7 cellular contexts compared by ENCODE assay signal in the genomic region with DNA sequence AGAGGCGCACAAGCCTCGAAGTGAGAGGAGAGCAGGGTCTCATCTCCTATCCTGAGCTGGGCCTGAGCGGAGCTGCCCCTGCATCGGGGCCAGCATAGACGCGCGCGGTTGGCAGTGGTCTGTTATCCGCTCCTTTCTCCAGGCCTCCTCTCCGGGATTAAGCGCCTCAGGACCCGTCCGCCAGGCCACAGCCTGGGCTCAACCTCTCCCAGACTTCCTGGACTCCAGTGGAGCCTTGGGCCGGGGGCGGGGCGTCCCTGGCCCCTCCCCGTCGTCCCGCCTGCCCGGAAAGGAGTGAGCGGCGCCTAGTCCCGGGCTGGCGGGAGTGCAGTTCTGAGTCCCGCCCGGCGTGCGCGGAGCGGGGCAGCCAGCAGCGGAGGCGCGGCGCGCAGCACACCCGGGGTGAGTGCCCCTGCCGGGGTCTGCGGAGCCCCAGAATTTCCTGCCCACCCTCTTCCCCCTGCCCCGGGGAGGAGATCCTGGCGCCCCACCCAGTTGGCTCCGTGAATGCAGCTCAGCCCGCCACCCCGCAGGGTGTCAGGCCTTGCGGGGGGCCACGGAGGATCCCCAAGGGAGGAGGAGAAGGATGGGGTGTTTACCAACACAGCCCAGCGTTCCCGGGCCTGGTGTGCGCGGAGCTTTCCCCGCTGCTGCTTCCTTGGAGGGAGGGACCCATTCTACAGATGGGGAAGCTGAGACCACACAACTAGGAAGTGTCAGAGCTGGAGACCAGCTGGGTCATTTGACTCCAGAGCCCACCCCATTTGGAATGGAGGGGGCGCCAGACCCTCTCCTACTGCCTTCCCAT. TPM values are rescaled to one million over a fixed set of nuclear protein-coding genes. Genes with fewer than 3 reads are reported as not detected.
A peak's percentile ranks its signal among the peaks of the same experiment; 100 is the strongest.
DNase-seq lines count a peak whose midpoint lies in the region; ATAC-seq and TF ChIP-seq lines count a peak whose summit lies in the region.

A gene with protein sequence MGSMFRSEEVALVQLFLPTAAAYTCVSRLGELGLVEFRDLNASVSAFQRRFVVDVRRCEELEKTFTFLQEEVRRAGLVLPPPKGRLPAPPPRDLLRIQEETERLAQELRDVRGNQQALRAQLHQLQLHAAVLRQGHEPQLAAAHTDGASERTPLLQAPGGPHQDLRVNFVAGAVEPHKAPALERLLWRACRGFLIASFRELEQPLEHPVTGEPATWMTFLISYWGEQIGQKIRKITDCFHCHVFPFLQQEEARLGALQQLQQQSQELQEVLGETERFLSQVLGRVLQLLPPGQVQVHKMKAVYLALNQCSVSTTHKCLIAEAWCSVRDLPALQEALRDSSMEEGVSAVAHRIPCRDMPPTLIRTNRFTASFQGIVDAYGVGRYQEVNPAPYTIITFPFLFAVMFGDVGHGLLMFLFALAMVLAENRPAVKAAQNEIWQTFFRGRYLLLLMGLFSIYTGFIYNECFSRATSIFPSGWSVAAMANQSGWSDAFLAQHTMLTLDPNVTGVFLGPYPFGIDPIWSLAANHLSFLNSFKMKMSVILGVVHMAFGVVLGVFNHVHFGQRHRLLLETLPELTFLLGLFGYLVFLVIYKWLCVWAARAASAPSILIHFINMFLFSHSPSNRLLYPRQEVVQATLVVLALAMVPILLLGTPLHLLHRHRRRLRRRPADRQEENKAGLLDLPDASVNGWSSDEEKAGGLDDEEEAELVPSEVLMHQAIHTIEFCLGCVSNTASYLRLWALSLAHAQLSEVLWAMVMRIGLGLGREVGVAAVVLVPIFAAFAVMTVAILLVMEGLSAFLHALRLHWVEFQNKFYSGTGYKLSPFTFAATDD (plus strand): TSS at position 308 of the 808 bp plus-strand sequence. CDS start 2,247 bp downstream, outside the sequence.

- TF ChIP-seq CTCF in colonic mucosa (IDR thresholded peaks at IDR 0.05), result no peak

- peak; percentile 93 for TF ChIP-seq POLR2A in GM18951 (IDR thresholded peaks at IDR 0.05; ENCODE audit: extremely low read depth, insufficient read depth, insufficient read length)

- peak within 1 kb of the TSS; percentile 92 to 97 for H3K9ac ChIP-seq in colonic mucosa (ENCODE audit: low read depth in 2 of 2, low read length in 2 of 2)

- peak within 1 kb of the TSS; percentile 86 for H3K4me3 ChIP-seq in colonic mucosa

- in situ Hi-C loops in GM18951 (cut with MboI; ENCODE audit: low sequenced_read_pairs, unreplicated experiment), result no loop called here

- peak within 1 kb of the TSS; percentile 70 for H3K27ac ChIP-seq in colonic mucosa

- peaks cover 18% of the 10 kb centered on the region for H3K4me1 ChIP-seq in colonic mucosa

- no peaks in the 10 kb centered on the region for H3K9me3 ChIP-seq in colonic mucosa

- peaks cover 6% of the 10 kb centered on the region for H3K36me3 ChIP-seq in colonic mucosa

- DNase-seq in LHCN-M2 (ENCODE audit: low read depth) (peak; percentile 72), colonic mucosa (peak; percentile 93), kidney tubule cell (ENCODE audit: low spot score) (peak; percentile 87)
- DNase-seq in stimulated activated CD4-positive, alpha-beta T cell treated with anti-CD3 and anti-CD28 coated beads, Interleukin-2, amount 100 ng/mL, for 24 hours, result peak; percentile 73 to 82

- intact Hi-C loops in colonic mucosa (cut with DNase I), result no loop called here

- peak; percentile 65 to 66 for ATAC-seq in activated CD4-positive, CD25-positive, alpha-beta regulatory T cell treated with anti-CD3 and anti-CD28 coated beads, Interleukin-2, amount 50 U/mL, for 24 hours
- no peak for ATAC-seq in HG02571 (IDR thresholded peaks at IDR 0.05; ENCODE audit: unreplicated experiment)

- no peaks in the 10 kb centered on the region for H3K27me3 ChIP-seq in colonic mucosa

RNA-seq across cellular contexts. Expression of the gene that starts here (rescaled TPM):
- total RNA-seq in LHCN-M2 (2014; rRNA removed) (71.2 and 75.2 TPM in 2 replicates), colonic mucosa (100 to 1,000 TPM; 133 to 246 TPM)
- polyA plus RNA-seq in LHCN-M2 (2012), result 29.0 TPM
